ENCODE assay signal across 8 cellular contexts in the genomic region with DNA sequence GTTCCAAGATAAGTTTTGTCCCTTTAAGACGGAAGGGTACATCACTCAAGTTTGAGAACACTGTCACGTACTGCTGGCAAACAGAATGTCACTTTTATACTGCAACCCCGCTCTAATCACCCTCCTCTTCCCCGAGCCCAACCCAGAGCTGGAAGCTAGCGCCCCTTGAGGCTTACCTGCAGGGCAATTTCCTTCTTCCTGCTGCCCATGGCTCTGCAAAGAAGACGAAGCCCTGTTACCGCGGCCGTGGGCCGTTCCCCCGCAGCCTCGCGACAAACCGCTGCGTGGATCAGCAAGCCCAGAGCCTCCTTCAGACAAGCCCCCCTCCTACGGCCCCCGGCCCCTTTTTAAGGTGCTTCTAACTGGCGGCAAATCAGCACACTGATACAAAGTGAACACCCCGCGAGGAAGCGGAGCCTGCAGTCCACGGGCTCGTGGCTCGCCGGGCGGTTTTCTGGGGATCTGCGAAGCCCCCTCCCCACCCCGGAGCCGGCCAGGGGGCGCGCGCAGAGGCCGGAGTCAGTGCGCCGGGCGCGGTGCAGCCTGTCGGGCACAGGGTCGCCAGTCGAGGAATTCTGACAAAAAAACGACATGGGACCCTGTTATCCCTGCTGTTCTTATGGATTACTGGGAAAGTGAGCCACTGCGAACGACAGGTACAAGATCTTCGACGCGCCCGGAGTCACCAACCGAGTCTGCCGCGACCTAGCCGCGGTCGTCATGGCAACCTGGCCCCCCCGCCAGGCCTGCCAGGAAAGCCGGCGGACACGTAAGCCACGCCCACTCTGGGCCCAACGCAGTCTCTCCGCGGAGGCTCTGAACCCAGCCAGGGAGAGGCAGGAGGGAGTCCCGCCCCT. TPM values are rescaled to one million over a fixed set of nuclear protein-coding genes. Genes with fewer than 3 reads are reported as not detected.
DNase-seq lines count a peak whose midpoint lies in the region; ATAC-seq and TF ChIP-seq lines count a peak whose summit lies in the region.

A gene with protein sequence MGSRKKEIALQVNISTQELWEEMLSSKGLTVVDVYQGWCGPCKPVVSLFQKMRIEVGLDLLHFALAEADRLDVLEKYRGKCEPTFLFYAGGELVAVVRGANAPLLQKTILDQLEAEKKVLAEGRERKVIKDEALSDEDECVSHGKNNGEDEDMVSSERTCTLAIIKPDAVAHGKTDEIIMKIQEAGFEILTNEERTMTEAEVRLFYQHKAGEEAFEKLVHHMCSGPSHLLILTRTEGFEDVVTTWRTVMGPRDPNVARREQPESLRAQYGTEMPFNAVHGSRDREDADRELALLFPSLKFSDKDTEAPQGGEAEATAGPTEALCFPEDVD (minus strand): TSS at position 725 of the 857 bp plus-strand sequence. CDS start 516 bp downstream, at position 209.

- H3K9me3 Mint-ChIP-seq in activated CD4-positive, alpha-beta memory T cell treated with anti-CD3 and anti-CD28 coated beads for 36 hours: no peaks in the 10 kb centered on the region

- intact Hi-C loops in activated CD4-positive, alpha-beta memory T cell treated with anti-CD3 and anti-CD28 coated beads for 36 hours (cut with micrococcal nuclease): loop anchor here (1.0 to 5.0 kb wide), 7 partner anchors 19 to 263 kb away; a partner anchor contains a TSS
- intact Hi-C loops in right lobe of liver (cut with DNase I): no loop called here

- ATAC-seq in GM19351 (IDR thresholded peaks at IDR 0.05; ENCODE audit: unreplicated experiment): peak; percentile 72
- ATAC-seq in HG03521 (IDR thresholded peaks at IDR 0.05; ENCODE audit: unreplicated experiment): peak; percentile 59
- peak; percentile 90 to 93 (median 92) for ATAC-seq in right lobe of liver

- peak within 1 kb of the TSS; percentile 51 to 55 for H3K9ac ChIP-seq in duodenal mucosa (ENCODE audit: low read depth in 1 of 2, low read length in 2 of 2)

- H3K4me3 Mint-ChIP-seq in activated CD4-positive, alpha-beta memory T cell treated with anti-CD3 and anti-CD28 coated beads for 36 hours: peak within 1 kb of the TSS; percentile 89

- peak within 1 kb of the TSS; percentile 75 to 76 for H3K4me3 ChIP-seq in duodenal mucosa (ENCODE audit: low read depth in 1 of 2, low read length in 2 of 2)
- peak within 1 kb of the TSS; percentile 50 to 59 (median 56) for H3K4me3 ChIP-seq in right lobe of liver

- H3K27ac Mint-ChIP-seq in activated CD4-positive, alpha-beta memory T cell treated with anti-CD3 and anti-CD28 coated beads for 36 hours: peak within 1 kb of the TSS; percentile 80

- peaks cover 6% of the 10 kb centered on the region in 2 donors for H3K4me1 ChIP-seq in duodenal mucosa (ENCODE audit: control insufficient read depth in 1 of 2, insufficient read depth in 2 of 2, low read length in 2 of 2)
- H3K4me1 ChIP-seq in right lobe of liver: peaks cover 0 to 3% (median 0%) of the 10 kb centered on the region in 4 donors

- H3K27ac ChIP-seq in duodenal mucosa (ENCODE audit: low read depth, low read length) (peak within 1 kb of the TSS; percentile 27), right lobe of liver (no peak within 1 kb of the TSS)

- CTCF ChIA-PET in activated CD4-positive, alpha-beta memory T cell treated with anti-CD3 and anti-CD28 coated beads for 36 hours (lab: Charles Lee): interaction anchor here (0.6 to 1.8 kb wide), 18 partner anchors 8 to 586 kb away, joined by 3 to 11 read pairs (median 4); a partner anchor contains a TSS

- H3K27me3 Mint-ChIP-seq in activated CD4-positive, alpha-beta memory T cell treated with anti-CD3 and anti-CD28 coated beads for 36 hours: no peaks in the 10 kb centered on the region

- H3K27me3 ChIP-seq in duodenal mucosa (ENCODE audit: control insufficient read depth in 1 of 2, insufficient read depth in 2 of 2, low read length in 2 of 2) (no peaks in the 10 kb centered on the region), right lobe of liver (no peaks in the 10 kb centered on the region)

- DNase-seq in Ammon's horn (ENCODE audit: low spot score): peak; percentile 95
- DNase-seq in NCI-H748 (lab: John Stamatoyannopoulos, UW; ENCODE audit: unreplicated experiment): peak; percentile 93
- DNase-seq in activated CD4-positive, alpha-beta memory T cell treated with anti-CD3 and anti-CD28 coated beads for 36 hours: peak; percentile 93
- DNase-seq in right lobe of liver: peak; percentile 81 to 89 (median 82)
- peak; percentile 88 for DNase-seq in stimulated activated CD4-positive, alpha-beta T cell treated with anti-CD3 and anti-CD28 coated beads, Interleukin-4, amount 100 ng/mL, for 24 hours

- H3K36me3 ChIP-seq in duodenal mucosa (ENCODE audit: control insufficient read depth in 1 of 2, insufficient read depth in 2 of 2, low read length in 2 of 2) (no peaks in the 10 kb centered on the region), right lobe of liver (no peaks in the 10 kb centered on the region)

- POLR2A ChIA-PET in activated CD4-positive, alpha-beta memory T cell treated with anti-CD3 and anti-CD28 coated beads for 36 hours (lab: Charles Lee): interaction anchor here (1.5 kb wide), 1 partner anchor 33 kb away, joined by 6 read pairs; no protein-coding TSS in a partner anchor

- H3K9me3 ChIP-seq in duodenal mucosa (ENCODE audit: control insufficient read depth in 1 of 2, low read length in 2 of 2) (no peaks in the 10 kb centered on the region), right lobe of liver (no peaks in the 10 kb centered on the region)

- WGBS in right lobe of liver (ENCODE audit: insufficient coverage, low coverage, low lambda C conversion rate, missing lambda C conversion rate): 1% methylated on average over 14 of the region's 62 CpGs

- peak; percentile 29 to 70 (median 64) for TF ChIP-seq CTCF in right lobe of liver (IDR thresholded peaks at IDR 0.05)

- no peak for TF ChIP-seq POLR2A in right lobe of liver (IDR thresholded peaks at IDR 0.05)

- H3K36me3 Mint-ChIP-seq in activated CD4-positive, alpha-beta memory T cell treated with anti-CD3 and anti-CD28 coated beads for 36 hours: no peaks in the 10 kb centered on the region

- H3K4me1 Mint-ChIP-seq in activated CD4-positive, alpha-beta memory T cell treated with anti-CD3 and anti-CD28 coated beads for 36 hours (ENCODE audit: low read depth): peaks cover 28% of the 10 kb centered on the region

RNA-seq across cellular contexts. Expression of the gene that starts here (rescaled TPM):
- under 1 TPM; 0.58 to 0.90 TPM for total RNA-seq in activated CD4-positive, alpha-beta memory T cell treated with anti-CD3 and anti-CD28 coated beads for 36 hours
- not detected for total RNA-seq in right lobe of liver

Comparison
In these comparisons a context has a peak if more than half of its experiments do, and no peak if none do; other contexts are left out.
1. Peak in DNase-seq in activated CD4-positive, alpha-beta memory T cell treated with anti-CD3 and anti-CD28 coated beads for 36 hours; RNA of the gene not detected or under 1 TPM.
2. Peak in DNase-seq, ATAC-seq and H3K4me3 ChIP-seq in right lobe of liver; RNA of the gene not detected or under 1 TPM.